In genomic region chr2:24857741-24858140, GRCh38 we compare ENCODE assay signal across 17 cellular contexts.
DNase-seq lines count a peak whose midpoint lies in the region; ATAC-seq and TF ChIP-seq lines count a peak whose summit lies in the region.
"Had no signal": no experiment of that assay in that cellular context is flagged by ENCODE, and none has a peak within 500 bp of the region (broad histone marks: within the 10 kb centered on the region; RNA-seq: fewer than 3 reads in every experiment).

No MANE protein-coding gene starts in this region.

- 95% methylated on average over 6 of the region's 6 CpGs for WGBS in right cardiac atrium
- WGBS in psoas muscle, 3 donors = 94 to 95% (median 94%) methylated on average over 6 of the region's 6 CpGs

- H3K36me3 ChIP-seq in left ventricle myocardium inferior (no peaks in the 10 kb centered on the region), psoas muscle (ENCODE audit: insufficient read depth in 1 of 2, low read depth in 1 of 2) (no peaks in the 10 kb centered on the region)

- H3K9me3 Mint-ChIP-seq in endothelial cell (ENCODE audit: unreplicated experiment) = no peaks in the 10 kb centered on the region

- peaks cover 57% of the 10 kb centered on the region for H3K4me1 ChIP-seq in left ventricle myocardium inferior
- peaks cover 7% of the 10 kb centered on the region for H3K4me1 ChIP-seq in right cardiac atrium (ENCODE audit: control insufficient read depth, insufficient read depth, low read length)
- no peaks in the 10 kb centered on the region for H3K4me1 ChIP-seq in psoas muscle

- DNase-seq in left ventricle myocardium inferior (no peak), right cardiac atrium (no peak), endothelial cell (ENCODE audit: low spot score) (no peak), psoas muscle (no peak)
- no peak for DNase-seq in activated CD8-positive, alpha-beta memory T cell treated with anti-CD3 and anti-CD28 coated beads, Interleukin-2, amount 50 U/mL, for 4 hours
- DNase-seq in stimulated activated naive CD8-positive, alpha-beta T cell treated with anti-CD3 and anti-CD28 coated beads, Interleukin-15, Interleukin-2, amounts not matched to agents 100 U/mL and 50 U/mL, for 24 hours = no peak
- DNase-seq: GF-D8, Kasumi-1, NCI-H1694, NCI-H2107, NCI-H446 treated with DMSO at 0.1 percent for 48 hours, NCI-H526 treated with DMSO at 0.1 percent for 48 hours had no signal

- no peaks in the 10 kb centered on the region for H3K27me3 ChIP-seq in left ventricle myocardium inferior (ENCODE audit: low read depth)
- H3K27me3 ChIP-seq in right cardiac atrium (ENCODE audit: control insufficient read depth, insufficient read depth) = no peaks in the 10 kb centered on the region
- no peaks in the 10 kb centered on the region for H3K27me3 ChIP-seq in psoas muscle (ENCODE audit: insufficient read depth in 3 of 3, low read length in 2 of 3)

- H3K4me3 ChIP-seq in left ventricle myocardium inferior = no peak overlapping the region
- H3K4me3 ChIP-seq in right cardiac atrium (ENCODE audit: low read length) = no peak overlapping the region
- no peak overlapping the region for H3K4me3 ChIP-seq in psoas muscle

- TF ChIP-seq CTCF in left ventricle myocardium inferior (IDR thresholded peaks at IDR 0.05; ENCODE audit: borderline replicate concordance) (no peak), endothelial cell (IDR thresholded peaks at IDR 0.05; ENCODE audit: unreplicated experiment) (no peak), psoas muscle (IDR thresholded peaks at IDR 0.05) (no peak)

- H3K4me3 Mint-ChIP-seq in endothelial cell (ENCODE audit: unreplicated experiment) = peak overlapping the region; percentile 45
- H3K4me3 Mint-ChIP-seq: CD14-positive monocyte had no signal

- intact Hi-C loops in left ventricle myocardium inferior (cut with micrococcal nuclease) = no loop called here
- intact Hi-C loops in right cardiac atrium (cut with DNase I) = no loop called here
- intact Hi-C loops in psoas muscle (cut with DNase I) = no loop called here

- peaks cover 4% of the 10 kb centered on the region for H3K4me1 Mint-ChIP-seq in endothelial cell (ENCODE audit: unreplicated experiment)

- H3K27ac ChIP-seq in left ventricle myocardium inferior (replicated peaks) (peak overlapping the region; percentile 85), right cardiac atrium (ENCODE audit: low read length) (no peak overlapping the region), psoas muscle (peak overlapping the region; percentile 39)

- ATAC-seq in right cardiac atrium (no peak), psoas muscle (no peak), GM19351 (IDR thresholded peaks at IDR 0.05; ENCODE audit: unreplicated experiment) (no peak), HG03378 (IDR thresholded peaks at IDR 0.05; ENCODE audit: unreplicated experiment) (no peak)
- no peak for ATAC-seq in stimulated activated naive CD8-positive, alpha-beta T cell treated with anti-CD3 and anti-CD28 coated beads, Interleukin-15, Interleukin-2, amounts not matched to agents 100 U/mL and 50 U/mL, for 24 hours
- ATAC-seq: HCT116, Right ventricle myocardium inferior had no signal

- peaks cover 6% of the 10 kb centered on the region for H3K27me3 Mint-ChIP-seq in endothelial cell (ENCODE audit: unreplicated experiment)

- H3K9me3 ChIP-seq in left ventricle myocardium inferior (replicated peaks) = no peaks in the 10 kb centered on the region
- H3K9me3 ChIP-seq in right cardiac atrium (ENCODE audit: control insufficient read depth, low read length) = no peaks in the 10 kb centered on the region
- no peaks in the 10 kb centered on the region for H3K9me3 ChIP-seq in psoas muscle

- H3K27ac Mint-ChIP-seq in endothelial cell (ENCODE audit: unreplicated experiment) = no peak overlapping the region

- peaks cover 28% of the 10 kb centered on the region for H3K36me3 Mint-ChIP-seq in endothelial cell (ENCODE audit: low read depth, unreplicated experiment)
